12 cellular contexts compared by ENCODE assay signal in genomic region chr1:162197615-162198497, GRCh38.
DNase-seq lines count a peak whose midpoint lies in the region; ATAC-seq and TF ChIP-seq lines count a peak whose summit lies in the region.
"Had no signal": no experiment of that assay in that cellular context is flagged by ENCODE, and none has a peak within 500 bp of the region (broad histone marks: within the 10 kb centered on the region; RNA-seq: fewer than 3 reads in every experiment).

No MANE protein-coding gene starts in this region.

- H3K4me1 Mint-ChIP-seq in WTC11: peaks cover 40% of the 10 kb centered on the region
- no peaks in the 10 kb centered on the region for H3K4me1 Mint-ChIP-seq in activated T-cell treated with anti-CD3 and anti-CD28 coated beads, Interleukin-2, amount 50 U/mL, for 72 hours (ENCODE audit: low read depth)

- H3K9me3 ChIP-seq in heart left ventricle (no peaks in the 10 kb centered on the region), stomach (no peaks in the 10 kb centered on the region), lower lobe of right lung (no peaks in the 10 kb centered on the region)
- H3K9me3 ChIP-seq: SJSA1 had no signal

- intact Hi-C loops in heart left ventricle (cut with DNase I): no loop called here
- intact Hi-C loops in cardiac septum (cut with DNase I): no loop called here
- intact Hi-C loops in stomach (cut with DNase I; ENCODE audit: low total_unique reads): no loop called here
- intact Hi-C loops in lower lobe of right lung (cut with DNase I): no loop called here

- H3K4me1 ChIP-seq in heart left ventricle: peaks cover 0 to 62% (median 16%) of the 10 kb centered on the region in 12 donors
- peaks cover 40 to 62% (median 51%) of the 10 kb centered on the region in 4 donors for H3K4me1 ChIP-seq in stomach
- peaks cover 10% of the 10 kb centered on the region for H3K4me1 ChIP-seq in lower lobe of right lung
- H3K4me1 ChIP-seq: SJSA1 had no signal

- CTCF ChIA-PET in WTC11 (lab: Charles Lee): no interaction called here

- H3K9me3 Mint-ChIP-seq in WTC11: peaks cover 9% of the 10 kb centered on the region
- no peaks in the 10 kb centered on the region for H3K9me3 Mint-ChIP-seq in activated T-cell treated with anti-CD3 and anti-CD28 coated beads, Interleukin-2, amount 50 U/mL, for 72 hours
- H3K9me3 Mint-ChIP-seq: activated T-cell treated with anti-CD3 and anti-CD28 coated beads, Interleukin-2, amount 50 U/mL, for 4 hours had no signal

- POLR2A ChIA-PET in WTC11 (lab: Charles Lee): no interaction called here

- no peaks in the 10 kb centered on the region for H3K36me3 ChIP-seq in heart left ventricle
- no peaks in the 10 kb centered on the region for H3K36me3 ChIP-seq in stomach
- no peaks in the 10 kb centered on the region for H3K36me3 ChIP-seq in lower lobe of right lung
- H3K36me3 ChIP-seq: SJSA1 had no signal

- ATAC-seq in heart left ventricle (peak in 3 of 4 donors; percentile 21 to 36 (median 25)), WTC11 (peak; percentile 77), left lobe of liver (peak; percentile 14), GM21619 (IDR thresholded peaks at IDR 0.05; ENCODE audit: unreplicated experiment) (no peak), lower lobe of right lung (no peak)
- ATAC-seq in activated T-cell treated with anti-CD3 and anti-CD28 coated beads, Interleukin-2, amount 50 U/mL, for 72 hours (replicated peaks in 1 of 2): no peak
- ATAC-seq: activated T-cell treated with anti-CD3 and anti-CD28 coated beads, Interleukin-2, amount 50 U/mL, for 4 hours had no signal

- TF ChIP-seq POLR2A in heart left ventricle (IDR thresholded peaks at IDR 0.05): no peak
- no peak for TF ChIP-seq POLR2A in stomach (IDR thresholded peaks at IDR 0.05)

- TF ChIP-seq CTCF in heart left ventricle (IDR thresholded peaks at IDR 0.05) (peak in 2 of 12 donors; percentile 9 to 12), WTC11 (IDR thresholded peaks at IDR 0.05) (no peak), stomach (IDR thresholded peaks at IDR 0.05) (peak in 1 of 7 experiments; percentile 8), lower lobe of right lung (IDR thresholded peaks at IDR 0.05) (no peak)

- H3K36me3 Mint-ChIP-seq in WTC11: peaks cover 3% of the 10 kb centered on the region; the same call in 1 of the 2 replicates
- no peaks in the 10 kb centered on the region for H3K36me3 Mint-ChIP-seq in activated T-cell treated with anti-CD3 and anti-CD28 coated beads, Interleukin-2, amount 50 U/mL, for 72 hours (ENCODE audit: insufficient read depth in 2 of 2)

- peak overlapping the region; percentile 20; the same call in 1 of the 2 replicates for H3K4me3 Mint-ChIP-seq in WTC11
- H3K4me3 Mint-ChIP-seq in activated T-cell treated with anti-CD3 and anti-CD28 coated beads, Interleukin-2, amount 50 U/mL, for 72 hours: no peak overlapping the region
- H3K4me3 Mint-ChIP-seq: activated T-cell treated with anti-CD3 and anti-CD28 coated beads, Interleukin-2, amount 50 U/mL, for 4 hours had no signal

- no peaks in the 10 kb centered on the region for H3K27me3 Mint-ChIP-seq in WTC11 (ENCODE audit: low read depth)
- peaks cover 9% of the 10 kb centered on the region for H3K27me3 Mint-ChIP-seq in activated T-cell treated with anti-CD3 and anti-CD28 coated beads, Interleukin-2, amount 50 U/mL, for 72 hours (ENCODE audit: low read depth)

- peak overlapping the region; percentile 23; the same call in 1 of the 2 replicates for H3K27ac Mint-ChIP-seq in WTC11
- no peak overlapping the region for H3K27ac Mint-ChIP-seq in activated T-cell treated with anti-CD3 and anti-CD28 coated beads, Interleukin-2, amount 50 U/mL, for 72 hours

- DNase-seq in heart left ventricle (no peak), cardiac septum (ENCODE audit: low spot score) (no peak), WTC11 (ENCODE audit: low spot score) (peak; percentile 31), left lobe of liver (ENCODE audit: low spot score) (no peak), stomach (no peak), lower lobe of right lung (no peak)
- DNase-seq in activated T-cell treated with anti-CD3 and anti-CD28 coated beads, Interleukin-2, amount 50 U/mL, for 72 hours: no peak
- DNase-seq: activated T-cell treated with anti-CD3 and anti-CD28 coated beads, Interleukin-2, amount 50 U/mL, for 4 hours; kidney; NCI-H2171 had no signal

- 75 to 85% (median 83%) methylated on average over 13 of the region's 13 CpGs for WGBS in heart left ventricle, 4 donors
- WGBS in stomach, 5 donors: 77 to 85% (median 83%) methylated on average over 13 of the region's 13 CpGs

- H3K4me3 ChIP-seq in heart left ventricle (no peak overlapping the region), stomach (no peak overlapping the region), lower lobe of right lung (no peak overlapping the region)
- H3K4me3 ChIP-seq: SJSA1 had no signal

- H3K27me3 ChIP-seq in heart left ventricle (no peaks in the 10 kb centered on the region), stomach (no peaks in the 10 kb centered on the region), lower lobe of right lung (ENCODE audit: low read depth) (no peaks in the 10 kb centered on the region)

- H3K27ac ChIP-seq in heart left ventricle: peak overlapping the region in 7 of 12 donors; percentile 28 to 69 (median 49)
- peak overlapping the region; percentile 0 to 55 (median 37) for H3K27ac ChIP-seq in stomach
- no peak overlapping the region for H3K27ac ChIP-seq in lower lobe of right lung
- H3K27ac ChIP-seq: SJSA1 had no signal

- TF ChIP-seq EP300 in stomach (IDR thresholded peaks at IDR 0.05): no peak

TF ChIP-seq in WTC11, 78 proteins besides CTCF, POLR2A, EP300 and RAD21:
- TF ChIP-seq USF1 (CRISPR knock-in tag; IDR thresholded peaks at IDR 0.05) (peak; percentile 36; the same call in 1 of the 2 replicates), MAX (CRISPR knock-in tag; IDR thresholded peaks at IDR 0.05) (0 out of 2 replicates have a peak, but pooled peaks have one; percentile 34), SP1 (CRISPR knock-in tag; conservative IDR thresholded peaks at IDR 0.05) (0 out of 2 replicates have a peak, but pooled peaks have one; percentile 28), AR (CRISPR knock-in tag; IDR thresholded peaks at IDR 0.05) (no peak), ZMAT4 (CRISPR knock-in tag; IDR thresholded peaks at IDR 0.05) (peak; percentile 89; the same call in 1 of the 2 replicates)

Comparison
In these comparisons a context has a peak if more than half of its experiments do, and no peak if none do; other contexts are left out.
1. ATAC-seq: peak in heart left ventricle (3 of 4), WTC11 (single experiment) and left lobe of liver (single experiment); none in activated T-cell treated with anti-CD3 and anti-CD28 coated beads, Interleukin-2, amount 50 U/mL, for 72 hours (0 of 2), GM21619 (single experiment) and lower lobe of right lung (0 of 2).